In genomic region chr22:29074276-29074625, GRCh38 we compare ENCODE assay signal across 9 cellular contexts. TPM values are rescaled to one million over a fixed set of nuclear protein-coding genes. Genes with fewer than 3 reads are reported as not detected.
DNase-seq lines count a peak whose midpoint lies in the region; ATAC-seq and TF ChIP-seq lines count a peak whose summit lies in the region.
"Had no signal": no experiment of that assay in that cellular context is flagged by ENCODE, and none has a peak within 500 bp of the region (broad histone marks: within the 10 kb centered on the region; RNA-seq: fewer than 3 reads in every experiment).

No MANE protein-coding gene starts in this region.

- H3K27ac ChIP-seq in adrenal gland: peak overlapping the region in 4 of 5 donors; percentile 28 to 76 (median 68)
- peak overlapping the region; percentile 64 for H3K27ac ChIP-seq in skeletal muscle tissue (ENCODE audit: low read depth, low read length)
- H3K27ac ChIP-seq: epithelial cell of prostate had no signal

- H3K27me3 ChIP-seq in HAP-1 (ENCODE audit: low read depth): no peaks in the 10 kb centered on the region
- H3K27me3 ChIP-seq in adrenal gland: no peaks in the 10 kb centered on the region
- no peaks in the 10 kb centered on the region for H3K27me3 ChIP-seq in skeletal muscle tissue (ENCODE audit: control insufficient read depth in 3 of 3, insufficient read depth in 3 of 3, low read length in 3 of 3)

- no peak overlapping the region for H3K27ac Mint-ChIP-seq in immature natural killer cell

- no peaks in the 10 kb centered on the region for H3K36me3 Mint-ChIP-seq in immature natural killer cell

- intact Hi-C loops in adrenal gland (cut with DNase I): loop anchor here (5.0 to 10.0 kb wide), 2 partner anchors 78 to 81 kb away; no protein-coding TSS in a partner anchor

- H3K9me3 ChIP-seq in HAP-1: no peaks in the 10 kb centered on the region
- no peaks in the 10 kb centered on the region for H3K9me3 ChIP-seq in adrenal gland (replicated peaks in 1 of 3)
- H3K9me3 ChIP-seq in skeletal muscle tissue (ENCODE audit: control insufficient read depth in 3 of 3, low read length in 3 of 3): no peaks in the 10 kb centered on the region

- in situ Hi-C loops in HAP-1 (cut with MboI; ENCODE audit: low sequenced_read_pairs): no loop called here

- ATAC-seq in GM21390 (IDR thresholded peaks at IDR 0.05; ENCODE audit: unreplicated experiment): no peak
- ATAC-seq in HG03045 (IDR thresholded peaks at IDR 0.05; ENCODE audit: unreplicated experiment): no peak

- TF ChIP-seq CTCF in adrenal gland (IDR thresholded peaks at IDR 0.05): no peak

- TF ChIP-seq POLR2A in adrenal gland (IDR thresholded peaks at IDR 0.05): no peak

- H3K4me3 Mint-ChIP-seq in immature natural killer cell: peak overlapping the region; percentile 38 to 48 (median 42)

- H3K4me3 ChIP-seq in HAP-1: peak overlapping the region; percentile 71
- H3K4me3 ChIP-seq in adrenal gland: peak overlapping the region in 3 of 4 donors; percentile 42 to 76 (median 66)
- peak overlapping the region; percentile 70 to 79 (median 78) for H3K4me3 ChIP-seq in skeletal muscle tissue (ENCODE audit: low read length in 3 of 3)

- H3K27me3 Mint-ChIP-seq in immature natural killer cell (ENCODE audit: low read depth in 3 of 3): peaks cover 24 to 39% (median 27%) of the 10 kb centered on the region in 3 donors

- H3K4me1 ChIP-seq in HAP-1 (peaks cover 18% of the 10 kb centered on the region), adrenal gland (replicated peaks in 1 of 2) (peaks cover 26 to 58% of the 10 kb centered on the region in 2 donors), skeletal muscle tissue (ENCODE audit: control insufficient read depth in 3 of 3, insufficient read depth in 3 of 3, low read length in 3 of 3) (peaks cover 35 to 55% (median 35%) of the 10 kb centered on the region in 3 donors)

- WGBS in adrenal gland, 4 donors: 28 to 58% (median 30%) methylated on average over 7 to 8 of the region's 8 CpGs

- H3K4me1 Mint-ChIP-seq in immature natural killer cell: peaks cover 23 to 30% of the 10 kb centered on the region in 2 donors

- H3K9me3 Mint-ChIP-seq in immature natural killer cell: peaks cover 0 to 2% (median 0%) of the 10 kb centered on the region in 6 donors

- DNase-seq in HAP-1 (ENCODE audit: low spot score in 2 of 2) (no peak), adrenal gland (no peak), immature natural killer cell (no peak), DMS153 treated with DMSO at 0.1 percent for 48 hours (lab: John Stamatoyannopoulos, UW; ENCODE audit: unreplicated experiment) (no peak), GOT3 (lab: John Stamatoyannopoulos, UW) (no peak)

- peak overlapping the region; percentile 69 to 85 (median 82) for H3K9ac ChIP-seq in skeletal muscle tissue (ENCODE audit: low read depth in 1 of 3, low read length in 3 of 3)

- no peaks in the 10 kb centered on the region for H3K36me3 ChIP-seq in HAP-1 (replicated peaks)
- H3K36me3 ChIP-seq in adrenal gland (replicated peaks in 1 of 2): no peaks in the 10 kb centered on the region
- no peaks in the 10 kb centered on the region for H3K36me3 ChIP-seq in skeletal muscle tissue (ENCODE audit: control insufficient read depth in 3 of 3, insufficient read depth in 3 of 3, low read length in 3 of 3)

RNA-seq across cellular contexts. Expression of gene KREMEN1, which starts 1.4 kb away (rescaled TPM):
- total RNA-seq in adrenal gland (10 to 100 TPM; 19.8 to 58.7 (median 41.1) TPM), skeletal muscle tissue (43.8 TPM)
- polyA plus RNA-seq in adrenal gland (10 to 100 TPM in 2 of 3 donors, 1 to 10 TPM in 1; 9.3 to 20.2 (median 19.9) TPM), immature natural killer cell (not detected)

RNA-seq across cellular contexts. Expression of gene C22orf31, which starts 12.6 kb away (rescaled TPM):
- total RNA-seq in adrenal gland (under 1 TPM in 1 of 8 donors, not detected in 7; 0.43 TPM), skeletal muscle tissue (1.6 TPM)
- polyA plus RNA-seq in adrenal gland (1 to 10 TPM in 2 of 3 donors, not detected in 1; 1.4 to 1.9 TPM), immature natural killer cell (not detected)
